In genomic region chr1:170218261-170218660, GRCh38 we compare ENCODE assay signal across 14 cellular contexts.
DNase-seq lines count a peak whose midpoint lies in the region; TF ChIP-seq lines count a peak whose summit lies in the region.
"Had no signal": no experiment of that assay in that cellular context is flagged by ENCODE, and none has a peak within 500 bp of the region (broad histone marks: within the 10 kb centered on the region; RNA-seq: fewer than 3 reads in every experiment).

No MANE protein-coding gene starts in this region.

- no peaks in the 10 kb centered on the region for H4K20me1 ChIP-seq in GM23248 (ENCODE audit: insufficient read depth)

- H3K4me3 ChIP-seq in GM23248 (no peak overlapping the region), choroid plexus epithelial cell (ENCODE audit: low read depth, low read length) (no peak overlapping the region), vagina (no peak overlapping the region), ovary (no peak overlapping the region)

- H3K9ac ChIP-seq in GM23248: no peak overlapping the region

- TF ChIP-seq EP300 in ovary (IDR thresholded peaks at IDR 0.05): no peak

- H3K27ac ChIP-seq in GM23248 (no peak overlapping the region), vagina (peak overlapping the region; percentile 48), ovary (no peak overlapping the region)

- in situ Hi-C loops in GM23248 (cut with MboI): no loop called here

- H3K9me3 ChIP-seq in GM23248 (ENCODE audit: low read depth): no peaks in the 10 kb centered on the region
- no peaks in the 10 kb centered on the region for H3K9me3 ChIP-seq in vagina
- H3K9me3 ChIP-seq in ovary: no peaks in the 10 kb centered on the region
- H3K9me3 ChIP-seq: BE2C had no signal

- TF ChIP-seq POLR2A in vagina (IDR thresholded peaks at IDR 0.05) (no peak), ovary (IDR thresholded peaks at IDR 0.05) (no peak)

- H3K27me3 ChIP-seq in GM23248 (replicated peaks; ENCODE audit: insufficient read depth) (no peaks in the 10 kb centered on the region), vagina (no peaks in the 10 kb centered on the region), ovary (no peaks in the 10 kb centered on the region)
- H3K27me3 ChIP-seq: BE2C had no signal

- H3K36me3 ChIP-seq in GM23248 (ENCODE audit: low read depth) (no peaks in the 10 kb centered on the region), vagina (no peaks in the 10 kb centered on the region), ovary (no peaks in the 10 kb centered on the region)
- H3K36me3 ChIP-seq: BE2C had no signal

- DNase-seq in GM23248 (peak; percentile 28), choroid plexus epithelial cell (ENCODE audit: low read depth) (peak; percentile 9), kidney tubule cell (ENCODE audit: low spot score) (peak; percentile 1), vagina (ENCODE audit: extremely low spot score in 2 of 2) (no peak), ovary (no peak), SIG-M5 (lab: John Stamatoyannopoulos, UW) (no peak), GM10266 (ENCODE audit: extremely low spot score) (no peak)
- DNase-seq: BE2C; CD4-positive, alpha-beta T cell; MV-4-11; NCI-H1436; NCI-H2029 treated with DMSO at 0.1 percent for 48 hours; NCI-H774; PC-3 had no signal

- H3K4me2 ChIP-seq in GM23248 (ENCODE audit: unreplicated experiment): no peak overlapping the region

- no peaks in the 10 kb centered on the region for H3F3A ChIP-seq in GM23248 (ENCODE audit: insufficient read depth)

- no peaks in the 10 kb centered on the region for H3K79me2 ChIP-seq in GM23248 (ENCODE audit: insufficient read depth)

- no peaks in the 10 kb centered on the region for H3K9me2 ChIP-seq in GM23248 (ENCODE audit: insufficient read depth)

- intact Hi-C loops in vagina (cut with DNase I) (loop anchor here (10.0 kb wide), 1 partner anchor 447 kb away; the partner anchor contains the start of gene PRRX1), ovary (cut with DNase I) (loop anchor here in 1 of 4 donors (10.0 kb wide), 1 partner anchor 447 kb away; the partner anchor contains the start of gene PRRX1)

- H3K4me1 ChIP-seq in GM23248 (ENCODE audit: insufficient read depth) (peaks cover 9% of the 10 kb centered on the region; the same call in 1 of the 2 replicates), vagina (peaks cover 22% of the 10 kb centered on the region), ovary (ENCODE audit: insufficient read depth) (peaks cover 9% of the 10 kb centered on the region)
- H3K4me1 ChIP-seq: BE2C had no signal

- no peak overlapping the region for H2AFZ ChIP-seq in GM23248

- 63 to 72% methylated on average over 4 of the region's 4 CpGs for WGBS in GM23248 (ENCODE audit: low coverage in 1 of 2, low lambda C conversion rate in 2 of 2, missing lambda C conversion rate in 2 of 2), 2 experiments
- WGBS in ovary, 3 donors: 70 to 75% (median 72%) methylated on average over 4 of the region's 4 CpGs

- TF ChIP-seq CTCF in choroid plexus epithelial cell (conservative IDR thresholded peaks at IDR 0.05; ENCODE audit: low read depth, low read length) (no peak), vagina (IDR thresholded peaks at IDR 0.05) (no peak), ovary (IDR thresholded peaks at IDR 0.05) (no peak), GM10266 (IDR thresholded peaks at IDR 0.05; ENCODE audit: control insufficient read depth, insufficient read depth, low read depth, missing control alignments) (no peak)

Comparison
In these comparisons a context has a peak if more than half of its experiments do, and no peak if none do; other contexts are left out.
1. DNase-seq: peak in GM23248 (single experiment), choroid plexus epithelial cell (single experiment) and kidney tubule cell (single experiment); none in vagina (0 of 2), ovary (0 of 5), SIG-M5 (single experiment) and GM10266 (single experiment).